9 cellular contexts compared by ENCODE assay signal in the genomic region with DNA sequence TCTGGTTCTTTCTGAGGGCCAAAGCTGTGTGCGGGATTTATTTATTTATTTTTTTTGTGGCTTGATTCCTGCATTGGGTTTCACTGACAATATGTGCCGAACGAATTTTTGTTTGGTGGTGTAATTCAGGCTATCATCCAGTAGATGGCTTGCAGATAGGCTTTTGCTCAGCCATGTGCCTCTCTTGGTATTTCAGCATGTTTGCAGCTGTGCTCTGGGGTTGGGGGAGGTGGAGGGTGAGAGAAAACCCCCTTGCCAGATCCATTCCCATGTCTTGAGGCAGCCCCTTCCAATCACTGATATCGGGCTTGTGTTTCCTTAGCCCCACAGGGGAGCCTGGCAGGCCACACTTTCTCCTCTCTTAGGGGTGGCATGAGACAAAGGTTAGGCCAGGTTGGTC.
A peak's percentile ranks its signal among the peaks of the same experiment; 100 is the strongest.
DNase-seq lines count a peak whose midpoint lies in the region; TF ChIP-seq lines count a peak whose summit lies in the region.
"Had no signal": no experiment of that assay in that cellular context is flagged by ENCODE, and none has a peak within 500 bp of the region (broad histone marks: within the 10 kb centered on the region; RNA-seq: fewer than 3 reads in every experiment).

No MANE protein-coding gene starts in this region.

- H3K27me3 ChIP-seq in mammary epithelial cell (ENCODE audit: insufficient read depth, low read length) (no peaks in the 10 kb centered on the region), osteoblast (ENCODE audit: insufficient read depth, low read length) (no peaks in the 10 kb centered on the region)

- no peaks in the 10 kb centered on the region for H4K20me1 ChIP-seq in mammary epithelial cell (ENCODE audit: insufficient read depth, low read length)
- H4K20me1 ChIP-seq in osteoblast (ENCODE audit: insufficient read depth, low read length), result no peaks in the 10 kb centered on the region

- H2AFZ ChIP-seq in mammary epithelial cell (ENCODE audit: low read depth, low read length) (no peak overlapping the region), osteoblast (ENCODE audit: low read length) (no peak overlapping the region)

- no TSS peak for BruUV-seq in mammary epithelial cell (replicated peaks; lab: Mats Ljungman, UMichigan)

- dilution Hi-C loops in mammary epithelial cell (cut with HindIII; ENCODE audit: low sequenced_read_pairs), result no loop called here

- CTCF ChIA-PET in mammary epithelial cell (lab: Charles Lee; ENCODE audit: low non-redundant PET), result no interaction called here

- no peaks in the 10 kb centered on the region for H3K79me2 ChIP-seq in mammary epithelial cell (ENCODE audit: insufficient read depth, low read length)
- H3K79me2 ChIP-seq in osteoblast (ENCODE audit: insufficient read depth, low read length), result no peaks in the 10 kb centered on the region

- H3K4me2 ChIP-seq in mammary epithelial cell (ENCODE audit: insufficient read depth, low read depth, low read length) (no peak overlapping the region), osteoblast (ENCODE audit: insufficient read depth, low read length) (no peak overlapping the region)

- H3K9me3 ChIP-seq in mammary epithelial cell (replicated peaks; ENCODE audit: insufficient read depth, low read length) (peaks cover 3% of the 10 kb centered on the region), osteoblast (ENCODE audit: low read depth, low read length) (peaks cover 3% of the 10 kb centered on the region)

- H3K36me3 ChIP-seq in mammary epithelial cell (ENCODE audit: insufficient read depth, low read length) (no peaks in the 10 kb centered on the region), osteoblast (ENCODE audit: insufficient read depth, low read length) (no peaks in the 10 kb centered on the region)

- DNase-seq in DMS 273 (lab: John Stamatoyannopoulos, UW; ENCODE audit: unreplicated experiment) (peak; percentile 45), DMS 273 treated with DMSO at 0.1 percent for 48 hours (lab: John Stamatoyannopoulos, UW) (no peak), KBM-7 (peak; percentile 34), mammary epithelial cell (no peak), osteoblast (ENCODE audit: insufficient read length, low spot score, missing footprints) (no peak), midbrain (lab: John Stamatoyannopoulos, UW) (no peak), NCI-H1092 (lab: John Stamatoyannopoulos, UW) (no peak), NCI-H1417 treated with DMSO at 0.1 percent for 48 hours (lab: John Stamatoyannopoulos, UW) (no peak)
- DNase-seq: stimulated activated naive B cell treated with anti-CD40 and anti-IgM and Interleukin-4, amounts not matched to agents 10 μg/mL and 1 μg/mL and 100 μg/mL, for 72 hours had no signal

- no peaks in the 10 kb centered on the region for H3K4me1 ChIP-seq in mammary epithelial cell (ENCODE audit: insufficient read depth, low read length)
- H3K4me1 ChIP-seq in osteoblast (ENCODE audit: insufficient read depth, low read length), result no peaks in the 10 kb centered on the region

- no peak overlapping the region for H3K9ac ChIP-seq in mammary epithelial cell (ENCODE audit: insufficient read depth, low read length)

- H3K27ac ChIP-seq in mammary epithelial cell (ENCODE audit: insufficient read depth, low read depth, low read length) (no peak overlapping the region), osteoblast (ENCODE audit: low read depth, low read length) (no peak overlapping the region)

- in situ Hi-C loops in KBM-7 (cut with MboI; ENCODE audit: low pct_unique_long_range_greater_than_20kb, low sequenced_read_pairs), result no loop called here
- in situ Hi-C loops in mammary epithelial cell (cut with MboI; ENCODE audit: low sequenced_read_pairs in 2 of 2), result no loop called here

- TF ChIP-seq CTCF in mammary epithelial cell (conservative IDR thresholded peaks at IDR 0.05 in 1 of 2, IDR thresholded peaks at IDR 0.05 in 1 of 2; ENCODE audit: extremely low read depth in 1 of 2, insufficient read depth in 1 of 2, low read depth in 1 of 2, low read length in 2 of 2) (peak; percentile 42 to 60), osteoblast (IDR thresholded peaks at IDR 0.05; ENCODE audit: extremely low read depth, low read depth, low read length) (peak; percentile 35)

- WGBS in mammary epithelial cell (ENCODE audit: low coverage, missing lambda C conversion rate), result 55% methylated on average over 3 of the region's 4 CpGs

- intact Hi-C loops in mammary epithelial cell (cut with micrococcal nuclease), result no loop called here

- no peak overlapping the region for H3K4me3 ChIP-seq in mammary epithelial cell (replicated peaks in 1 of 3; ENCODE audit: insufficient read depth in 1 of 3, low read depth in 2 of 3, low read length in 3 of 3)
- H3K4me3 ChIP-seq in osteoblast (ENCODE audit: insufficient read depth, low read length), result no peak overlapping the region

Comparison
In these comparisons a context has a peak if more than half of its experiments do, and no peak if none do; other contexts are left out.
1. DNase-seq: peak in DMS 273 (single experiment) and KBM-7 (single experiment); none in DMS 273 treated with DMSO at 0.1 percent for 48 hours (single experiment), mammary epithelial cell (single experiment), osteoblast (single experiment), midbrain (single experiment), NCI-H1092 (single experiment) and NCI-H1417 treated with DMSO at 0.1 percent for 48 hours (single experiment).